ENCODE assay signal across 21 cellular contexts in genomic region chr7:13845601-13846000, GRCh38.
DNase-seq lines count a peak whose midpoint lies in the region; ATAC-seq, FAIRE-seq and TF ChIP-seq lines count a peak whose summit lies in the region.
"Had no signal": no experiment of that assay in that cellular context is flagged by ENCODE, and none has a peak within 500 bp of the region (broad histone marks: within the 10 kb centered on the region; RNA-seq: fewer than 3 reads in every experiment).

No MANE protein-coding gene starts in this region.

- H3K9me3 ChIP-seq in endothelial cell of umbilical vein (replicated peaks; ENCODE audit: control insufficient read depth, insufficient read depth, low read length) = no peaks in the 10 kb centered on the region
- H3K9me3 ChIP-seq: A549, HAP-1 had no signal

- dilution Hi-C loops in endothelial cell of umbilical vein (cut with MboI; ENCODE audit: extremely low pct_ligation_motif_present, low sequenced_read_pairs) = no loop called here

- H3K79me2 ChIP-seq in endothelial cell of umbilical vein (ENCODE audit: control insufficient read depth, insufficient read depth, low read length) = no peaks in the 10 kb centered on the region

- H4K20me1 ChIP-seq in endothelial cell of umbilical vein (replicated peaks; ENCODE audit: control insufficient read depth, extremely low read depth, insufficient read depth, low read length) = no peaks in the 10 kb centered on the region

- DNase-seq in ELR (ENCODE audit: low read depth) (peak; percentile 9), brain microvascular endothelial cell (no peak), endothelial cell of umbilical vein (ENCODE audit: low read depth, low spot score) (peak; percentile 9), lung microvascular endothelial cell (ENCODE audit: low read depth in 2 of 2) (peak; percentile 16 to 70), T1000 (lab: John Stamatoyannopoulos, UW) (no peak), NCI-H510A (lab: John Stamatoyannopoulos, UW) (no peak)
- DNase-seq: 8988T; C1 segment of cervical spinal cord; Calu3; CD4-positive, alpha-beta memory T cell; COR-L47; DMS53; DMS79 treated with DMSO at 0.1 percent for 48 hours; GOT3; HFFc6 had no signal

- H3K9ac ChIP-seq in endothelial cell of umbilical vein (replicated peaks; ENCODE audit: extremely low read depth, insufficient read depth, low read length) = no peak overlapping the region

- TF ChIP-seq CTCF in brain microvascular endothelial cell (IDR thresholded peaks at IDR 0.05; ENCODE audit: low read depth, low read length, missing control alignments) (no peak), endothelial cell of umbilical vein (IDR thresholded peaks at IDR 0.05; ENCODE audit: extremely low read depth in 1 of 2, insufficient read depth in 1 of 2, low read depth in 1 of 2, low read length in 2 of 2) (no peak)

- peak overlapping the region; percentile 4 for H3K4me2 ChIP-seq in endothelial cell of umbilical vein (ENCODE audit: insufficient read depth, low read length)
- H3K4me2 ChIP-seq: A549 had no signal

- no peaks in the 10 kb centered on the region for H3K27me3 ChIP-seq in brain microvascular endothelial cell (replicated peaks)
- H3K27me3 ChIP-seq in endothelial cell of umbilical vein (ENCODE audit: control insufficient read depth in 2 of 2, insufficient read depth in 2 of 2, low read length in 2 of 2) = no peaks in the 10 kb centered on the region

- H3K4me1 ChIP-seq in endothelial cell of umbilical vein (ENCODE audit: control insufficient read depth, extremely low read depth, insufficient read depth, low read length) = peaks cover 9% of the 10 kb centered on the region
- H3K4me1 ChIP-seq: A549, HAP-1 had no signal

- H3K36me3 ChIP-seq in brain microvascular endothelial cell (replicated peaks) (no peaks in the 10 kb centered on the region), endothelial cell of umbilical vein (ENCODE audit: control insufficient read depth in 2 of 2, extremely low read depth in 1 of 2, insufficient read depth in 2 of 2, low read length in 2 of 2) (no peaks in the 10 kb centered on the region)
- H3K36me3 ChIP-seq: HAP-1 had no signal

- no peak for TF ChIP-seq POLR2A in endothelial cell of umbilical vein (IDR thresholded peaks at IDR 0.05; ENCODE audit: low read depth, low read length)

- POLR2A ChIA-PET in endothelial cell of umbilical vein (lab: Charles Lee) = no interaction called here

- peak overlapping the region; percentile 33 for H3K27ac ChIP-seq in brain microvascular endothelial cell
- H3K27ac ChIP-seq in endothelial cell of umbilical vein (ENCODE audit: insufficient read depth, low read depth, low read length) = no peak overlapping the region
- H3K27ac ChIP-seq: A549 had no signal

- intact Hi-C loops in endothelial cell of umbilical vein (cut with micrococcal nuclease) = no loop called here

- H3K4me3 ChIP-seq in brain microvascular endothelial cell (ENCODE audit: low read depth, low read length) = no peak overlapping the region
- no peak overlapping the region for H3K4me3 ChIP-seq in endothelial cell of umbilical vein (replicated peaks in 1 of 3; ENCODE audit: insufficient read depth in 1 of 3, low read depth in 1 of 3, low read length in 3 of 3)
- H3K4me3 ChIP-seq: A549, HAP-1 had no signal

- CTCF ChIA-PET in endothelial cell of umbilical vein (lab: Charles Lee) = no interaction called here

- H2AFZ ChIP-seq in endothelial cell of umbilical vein (ENCODE audit: low read depth, low read length) = no peak overlapping the region

- in situ Hi-C loops in brain microvascular endothelial cell (cut with HindIII; ENCODE audit: low pct_ligation_motif_present, low sequenced_read_pairs) = no loop called here

- H3K9me1 ChIP-seq in endothelial cell of umbilical vein (replicated peaks; ENCODE audit: control insufficient read depth, extremely low read depth, insufficient read depth, low read length) = no peaks in the 10 kb centered on the region

- no peak for ATAC-seq in HG02798 (IDR thresholded peaks at IDR 0.05; ENCODE audit: poor library complexity, unreplicated experiment)
- ATAC-seq: A549 had no signal

- no TSS peak for BruUV-seq in endothelial cell of umbilical vein (replicated peaks; lab: Mats Ljungman, UMichigan)

- no peak for FAIRE-seq in endothelial cell of umbilical vein (lab: Jason Lieb, UNC)
- FAIRE-seq: A549, G401.6, GM12892, H54 had no signal

TF ChIP-seq in endothelial cell of umbilical vein, 7 proteins besides CTCF, POLR2A, EP300 and RAD21:
- TF ChIP-seq FOS (IDR thresholded peaks at IDR 0.05; ENCODE audit: borderline replicate concordance, insufficient read depth, low read length) (peak; percentile 12), EZH2 (IDR thresholded peaks at IDR 0.05; ENCODE audit: borderline replicate concordance, low read depth, low read length, severe bottlenecking) (no peak)

Comparison
In these comparisons a context has a peak if more than half of its experiments do, and no peak if none do; other contexts are left out.
1. DNase-seq: peak in ELR (single experiment), endothelial cell of umbilical vein (single experiment) and lung microvascular endothelial cell (2 of 2); none in brain microvascular endothelial cell (single experiment), T1000 (single experiment) and NCI-H510A (single experiment).